1 cellular context compared by ENCODE assay signal in the genomic region with DNA sequence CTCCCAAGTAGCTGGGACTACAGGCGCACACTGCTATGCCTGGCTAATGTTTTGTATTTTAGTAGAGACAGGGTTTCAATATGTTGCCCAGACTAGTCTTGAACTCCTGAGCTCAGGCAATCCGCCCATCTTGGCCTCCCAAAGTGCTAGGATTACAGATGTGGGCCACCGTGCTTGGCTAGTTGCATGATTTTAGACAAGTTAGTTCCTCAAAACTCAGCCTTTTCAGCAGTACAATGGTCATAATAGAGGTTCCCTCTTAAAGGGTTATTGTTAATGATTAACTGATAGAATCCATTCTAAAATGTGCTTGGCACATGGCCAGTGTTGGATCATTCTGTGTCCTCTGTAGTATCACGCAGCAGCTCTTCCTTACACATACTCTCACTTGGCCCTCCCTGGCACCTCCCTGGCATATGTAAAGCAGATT.
TF ChIP-seq lines count a peak whose summit lies in the region.

No MANE protein-coding gene starts in this region.

TF ChIP-seq in HepG2, 621 proteins besides CTCF, POLR2A, EP300 and RAD21 (continued from another document and continues in another):
- TF ChIP-seq GMEB1 (CRISPR knock-in tag; IDR thresholded peaks at IDR 0.05; ENCODE audit: borderline replicate concordance) (no peak), CREB3 (CRISPR knock-in tag; IDR thresholded peaks at IDR 0.05) (no peak), ARNTL (CRISPR knock-in tag; IDR thresholded peaks at IDR 0.05) (0 out of 2 replicates have a peak, but pooled peaks have one; percentile 32), ZNF160 (CRISPR knock-in tag; IDR thresholded peaks at IDR 0.05) (no peak), CREB1 (IDR thresholded peaks at IDR 0.05) (no peak), CREB1 (CRISPR knock-in tag; IDR thresholded peaks at IDR 0.05) (0 out of 2 replicates have a peak, but pooled peaks have one; percentile 9), MED1 (CRISPR knock-in tag; IDR thresholded peaks at IDR 0.05) (peak; percentile 72), ZNF205 (CRISPR knock-in tag; IDR thresholded peaks at IDR 0.05) (no peak), ZNF556 (CRISPR knock-in tag; IDR thresholded peaks at IDR 0.05; ENCODE audit: borderline replicate concordance) (0 out of 2 replicates have a peak, but pooled peaks have one; percentile 32), ZNF615 (CRISPR knock-in tag; IDR thresholded peaks at IDR 0.05; ENCODE audit: borderline replicate concordance) (no peak), ZNF770 (CRISPR knock-in tag; IDR thresholded peaks at IDR 0.05) (peak; percentile 73), DNMT3B (CRISPR knock-in tag; conservative IDR thresholded peaks at IDR 0.05) (no peak), ZNF616 (CRISPR knock-in tag; IDR thresholded peaks at IDR 0.05; ENCODE audit: low read depth) (no peak), WIZ (CRISPR knock-in tag; IDR thresholded peaks at IDR 0.05) (no peak), KDM6A (CRISPR knock-in tag; IDR thresholded peaks at IDR 0.05; ENCODE audit: low read depth) (peak; percentile 22; the same call in 1 of the 2 replicates), ZBTB7A (CRISPR knock-in tag; IDR thresholded peaks at IDR 0.05) (no peak), PHF20 (CRISPR knock-in tag; IDR thresholded peaks at IDR 0.05) (no peak), ATF7-NPFF (CRISPR knock-in tag; IDR thresholded peaks at IDR 0.05; ENCODE audit: low read depth) (no peak), SOX5 (CRISPR knock-in tag; IDR thresholded peaks at IDR 0.05; ENCODE audit: borderline replicate concordance) (peak; percentile 63; the same call in 1 of the 2 replicates), DPF2 (CRISPR knock-in tag; IDR thresholded peaks at IDR 0.05; ENCODE audit: borderline replicate concordance, low read depth) (0 out of 2 replicates have a peak, but pooled peaks have one; percentile 36), ZNF687 (CRISPR knock-in tag; IDR thresholded peaks at IDR 0.05) (peak; percentile 26; the same call in 1 of the 2 replicates), SOX13 (IDR thresholded peaks at IDR 0.05) (no peak), SOX13 (CRISPR knock-in tag; conservative IDR thresholded peaks at IDR 0.05 in 1 of 2, IDR thresholded peaks at IDR 0.05 in 1 of 2) (peak in 1 of 2 experiments; percentile 73; a peak in 2 of 4 replicates), NR3C1 (CRISPR knock-in tag; IDR thresholded peaks at IDR 0.05) (no peak), ZNF781 (CRISPR knock-in tag; IDR thresholded peaks at IDR 0.05; ENCODE audit: borderline replicate concordance, not compliant biosample characterization) (peak; percentile 51), ZNF788 (CRISPR knock-in tag; IDR thresholded peaks at IDR 0.05; ENCODE audit: borderline replicate concordance) (no peak), MXI1 (IDR thresholded peaks at IDR 0.05; ENCODE audit: borderline replicate concordance, low read depth, low read length) (peak; percentile 11; the same call in 1 of the 3 replicates), ELF3 (CRISPR knock-in tag; IDR thresholded peaks at IDR 0.05) (peak; percentile 52; the same call in 1 of the 2 replicates), PPARG (CRISPR knock-in tag; conservative IDR thresholded peaks at IDR 0.05) (0 out of 2 replicates have a peak, but pooled peaks have one; percentile 16)
- TF ChIP-seq, protein P1, sequence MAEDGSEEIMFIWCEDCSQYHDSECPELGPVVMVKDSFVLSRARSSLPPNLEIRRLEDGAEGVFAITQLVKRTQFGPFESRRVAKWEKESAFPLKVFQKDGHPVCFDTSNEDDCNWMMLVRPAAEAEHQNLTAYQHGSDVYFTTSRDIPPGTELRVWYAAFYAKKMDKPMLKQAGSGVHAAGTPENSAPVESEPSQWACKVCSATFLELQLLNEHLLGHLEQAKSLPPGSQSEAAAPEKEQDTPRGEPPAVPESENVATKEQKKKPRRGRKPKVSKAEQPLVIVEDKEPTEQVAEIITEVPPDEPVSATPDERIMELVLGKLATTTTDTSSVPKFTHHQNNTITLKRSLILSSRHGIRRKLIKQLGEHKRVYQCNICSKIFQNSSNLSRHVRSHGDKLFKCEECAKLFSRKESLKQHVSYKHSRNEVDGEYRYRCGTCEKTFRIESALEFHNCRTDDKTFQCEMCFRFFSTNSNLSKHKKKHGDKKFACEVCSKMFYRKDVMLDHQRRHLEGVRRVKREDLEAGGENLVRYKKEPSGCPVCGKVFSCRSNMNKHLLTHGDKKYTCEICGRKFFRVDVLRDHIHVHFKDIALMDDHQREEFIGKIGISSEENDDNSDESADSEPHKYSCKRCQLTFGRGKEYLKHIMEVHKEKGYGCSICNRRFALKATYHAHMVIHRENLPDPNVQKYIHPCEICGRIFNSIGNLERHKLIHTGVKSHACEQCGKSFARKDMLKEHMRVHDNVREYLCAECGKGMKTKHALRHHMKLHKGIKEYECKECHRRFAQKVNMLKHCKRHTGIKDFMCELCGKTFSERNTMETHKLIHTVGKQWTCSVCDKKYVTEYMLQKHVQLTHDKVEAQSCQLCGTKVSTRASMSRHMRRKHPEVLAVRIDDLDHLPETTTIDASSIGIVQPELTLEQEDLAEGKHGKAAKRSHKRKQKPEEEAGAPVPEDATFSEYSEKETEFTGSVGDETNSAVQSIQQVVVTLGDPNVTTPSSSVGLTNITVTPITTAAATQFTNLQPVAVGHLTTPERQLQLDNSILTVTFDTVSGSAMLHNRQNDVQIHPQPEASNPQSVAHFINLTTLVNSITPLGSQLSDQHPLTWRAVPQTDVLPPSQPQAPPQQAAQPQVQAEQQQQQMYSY (CRISPR knock-in tag; IDR thresholded peaks at IDR 0.05): no peak
- TF ChIP-seq, protein P2, sequence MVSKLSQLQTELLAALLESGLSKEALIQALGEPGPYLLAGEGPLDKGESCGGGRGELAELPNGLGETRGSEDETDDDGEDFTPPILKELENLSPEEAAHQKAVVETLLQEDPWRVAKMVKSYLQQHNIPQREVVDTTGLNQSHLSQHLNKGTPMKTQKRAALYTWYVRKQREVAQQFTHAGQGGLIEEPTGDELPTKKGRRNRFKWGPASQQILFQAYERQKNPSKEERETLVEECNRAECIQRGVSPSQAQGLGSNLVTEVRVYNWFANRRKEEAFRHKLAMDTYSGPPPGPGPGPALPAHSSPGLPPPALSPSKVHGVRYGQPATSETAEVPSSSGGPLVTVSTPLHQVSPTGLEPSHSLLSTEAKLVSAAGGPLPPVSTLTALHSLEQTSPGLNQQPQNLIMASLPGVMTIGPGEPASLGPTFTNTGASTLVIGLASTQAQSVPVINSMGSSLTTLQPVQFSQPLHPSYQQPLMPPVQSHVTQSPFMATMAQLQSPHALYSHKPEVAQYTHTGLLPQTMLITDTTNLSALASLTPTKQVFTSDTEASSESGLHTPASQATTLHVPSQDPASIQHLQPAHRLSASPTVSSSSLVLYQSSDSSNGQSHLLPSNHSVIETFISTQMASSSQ (IDR thresholded peaks at IDR 0.05; ENCODE audit: low read depth): peak; percentile 95
- TF ChIP-seq, protein P2 (CRISPR knock-in tag; IDR thresholded peaks at IDR 0.05; ENCODE audit: borderline replicate concordance): peak; percentile 96
- TF ChIP-seq, protein P3, sequence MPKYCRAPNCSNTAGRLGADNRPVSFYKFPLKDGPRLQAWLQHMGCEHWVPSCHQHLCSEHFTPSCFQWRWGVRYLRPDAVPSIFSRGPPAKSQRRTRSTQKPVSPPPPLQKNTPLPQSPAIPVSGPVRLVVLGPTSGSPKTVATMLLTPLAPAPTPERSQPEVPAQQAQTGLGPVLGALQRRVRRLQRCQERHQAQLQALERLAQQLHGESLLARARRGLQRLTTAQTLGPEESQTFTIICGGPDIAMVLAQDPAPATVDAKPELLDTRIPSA (CRISPR knock-in tag; IDR thresholded peaks at IDR 0.05; ENCODE audit: borderline replicate concordance): no peak
- TF ChIP-seq, protein P4, sequence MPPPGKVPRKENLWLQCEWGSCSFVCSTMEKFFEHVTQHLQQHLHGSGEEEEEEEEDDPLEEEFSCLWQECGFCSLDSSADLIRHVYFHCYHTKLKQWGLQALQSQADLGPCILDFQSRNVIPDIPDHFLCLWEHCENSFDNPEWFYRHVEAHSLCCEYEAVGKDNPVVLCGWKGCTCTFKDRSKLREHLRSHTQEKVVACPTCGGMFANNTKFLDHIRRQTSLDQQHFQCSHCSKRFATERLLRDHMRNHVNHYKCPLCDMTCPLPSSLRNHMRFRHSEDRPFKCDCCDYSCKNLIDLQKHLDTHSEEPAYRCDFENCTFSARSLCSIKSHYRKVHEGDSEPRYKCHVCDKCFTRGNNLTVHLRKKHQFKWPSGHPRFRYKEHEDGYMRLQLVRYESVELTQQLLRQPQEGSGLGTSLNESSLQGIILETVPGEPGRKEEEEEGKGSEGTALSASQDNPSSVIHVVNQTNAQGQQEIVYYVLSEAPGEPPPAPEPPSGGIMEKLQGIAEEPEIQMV (CRISPR knock-in tag; IDR thresholded peaks at IDR 0.05; ENCODE audit: low read depth): 0 out of 2 replicates have a peak, but pooled peaks have one; percentile 27
- TF ChIP-seq, protein P5, sequence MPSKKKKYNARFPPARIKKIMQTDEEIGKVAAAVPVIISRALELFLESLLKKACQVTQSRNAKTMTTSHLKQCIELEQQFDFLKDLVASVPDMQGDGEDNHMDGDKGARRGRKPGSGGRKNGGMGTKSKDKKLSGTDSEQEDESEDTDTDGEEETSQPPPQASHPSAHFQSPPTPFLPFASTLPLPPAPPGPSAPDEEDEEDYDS (CRISPR knock-in tag; IDR thresholded peaks at IDR 0.05): no peak; the same call in 1 of the 2 replicates
